ENCODE assay signal across 11 cellular contexts in the genomic region with DNA sequence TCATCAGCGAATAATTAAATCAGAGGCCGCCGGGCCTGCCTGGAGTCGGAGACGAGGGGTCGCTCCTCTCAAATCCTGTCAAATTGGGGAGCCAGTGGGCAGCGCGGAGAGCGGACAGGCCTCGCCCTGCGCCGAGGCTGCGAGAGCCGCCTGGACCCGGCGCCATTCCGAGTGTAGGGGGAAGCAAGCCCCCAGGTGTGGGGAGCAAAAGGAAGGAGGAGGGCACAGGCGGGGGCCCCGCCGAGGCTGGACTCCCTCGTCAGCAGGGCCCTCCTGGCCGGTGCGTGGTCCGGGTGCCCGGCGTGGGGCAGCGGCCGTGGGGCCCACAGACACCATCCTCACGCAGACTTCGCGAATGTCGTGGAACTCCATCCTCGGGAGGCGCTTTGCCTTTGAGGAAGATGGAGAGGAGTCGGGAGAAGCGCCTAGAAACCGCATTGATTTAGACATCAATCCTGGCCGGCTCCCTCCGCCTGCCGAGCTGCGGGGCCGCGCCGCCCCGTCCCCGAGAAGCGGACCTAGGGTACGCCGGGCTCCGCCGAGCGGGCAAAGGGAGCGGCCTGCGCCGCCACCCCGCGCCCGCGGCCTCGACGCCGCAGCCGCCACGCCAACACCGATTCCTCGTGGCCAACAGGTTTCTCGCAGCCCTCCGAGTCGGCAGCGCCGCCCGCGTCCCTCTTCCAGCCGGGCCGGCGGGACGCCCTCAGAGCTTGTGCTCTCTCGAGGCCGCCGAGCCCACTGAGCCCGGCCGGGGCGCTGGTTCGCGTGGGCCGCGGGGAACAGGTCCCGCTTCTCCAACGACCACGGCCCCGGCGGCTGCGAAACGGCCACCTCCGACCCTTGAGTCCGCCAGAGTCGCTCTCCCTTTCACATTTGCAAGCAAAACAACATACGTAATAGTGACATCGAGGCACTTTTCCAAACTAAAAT. TPM values are rescaled to one million over a fixed set of nuclear protein-coding genes. Genes with fewer than 3 reads are reported as not detected.
DNase-seq lines count a peak whose midpoint lies in the region; ATAC-seq and TF ChIP-seq lines count a peak whose summit lies in the region.
"Had no signal": no experiment of that assay in that cellular context is flagged by ENCODE, and none has a peak within 500 bp of the region (broad histone marks: within the 10 kb centered on the region; RNA-seq: fewer than 3 reads in every experiment).

No MANE protein-coding gene starts in this region.

- in situ Hi-C loops in mammary epithelial cell (cut with MboI; ENCODE audit: low sequenced_read_pairs in 2 of 2) = no loop called here

- TF ChIP-seq CTCF in breast epithelium (IDR thresholded peaks at IDR 0.05) (no peak), mammary epithelial cell (conservative IDR thresholded peaks at IDR 0.05 in 1 of 2, IDR thresholded peaks at IDR 0.05 in 1 of 2; ENCODE audit: extremely low read depth in 1 of 2, insufficient read depth in 1 of 2, low read depth in 1 of 2, low read length in 2 of 2) (no peak), colonic mucosa (IDR thresholded peaks at IDR 0.05) (no peak), thoracic aorta (IDR thresholded peaks at IDR 0.05) (no peak)

- no peak overlapping the region for H2AFZ ChIP-seq in mammary epithelial cell (ENCODE audit: low read depth, low read length)

- ATAC-seq in thoracic aorta (ENCODE audit: insufficient number of reproducible peaks, low FRiP score, low read depth) = no peak

- no peak overlapping the region for H3K4me2 ChIP-seq in mammary epithelial cell (ENCODE audit: insufficient read depth, low read depth, low read length)

- H3K36me3 ChIP-seq in breast epithelium = no peaks in the 10 kb centered on the region
- H3K36me3 ChIP-seq in mammary epithelial cell (ENCODE audit: insufficient read depth, low read length) = no peaks in the 10 kb centered on the region
- H3K36me3 ChIP-seq in colonic mucosa = no peaks in the 10 kb centered on the region
- no peaks in the 10 kb centered on the region for H3K36me3 ChIP-seq in mesodermal cell (ENCODE audit: control insufficient read depth, insufficient read depth, low read length)
- H3K36me3 ChIP-seq in thoracic aorta = no peaks in the 10 kb centered on the region

- dilution Hi-C loops in mammary epithelial cell (cut with HindIII; ENCODE audit: low sequenced_read_pairs) = no loop called here

- H3K4me1 ChIP-seq in breast epithelium = no peaks in the 10 kb centered on the region
- H3K4me1 ChIP-seq in mammary epithelial cell (ENCODE audit: insufficient read depth, low read length) = no peaks in the 10 kb centered on the region
- no peaks in the 10 kb centered on the region for H3K4me1 ChIP-seq in colonic mucosa
- peaks cover 7% of the 10 kb centered on the region for H3K4me1 ChIP-seq in mesodermal cell (ENCODE audit: control insufficient read depth, insufficient read depth, low read length, poor library complexity, severe bottlenecking)
- peaks cover 0 to 5% of the 10 kb centered on the region in 2 donors for H3K4me1 ChIP-seq in thoracic aorta (ENCODE audit: control insufficient read depth in 1 of 2, low read depth in 2 of 2)

- BruUV-seq in mammary epithelial cell (replicated peaks; lab: Mats Ljungman, UMichigan) = no TSS peak

- DNase-seq in breast epithelium (ENCODE audit: low spot score in 2 of 2) = no peak
- no peak for DNase-seq in mammary epithelial cell
- DNase-seq in colonic mucosa = no peak
- DNase-seq in thoracic aorta (ENCODE audit: low spot score) = no peak
- no peak for DNase-seq in stimulated activated CD4-positive, alpha-beta T cell treated with anti-CD3 and anti-CD28 coated beads, Interleukin-12 subunit alpha, Interleukin-12 subunit beta, amount 100 ng/mL, for 4 hours
- no peak for DNase-seq in NCI-H526 (lab: John Stamatoyannopoulos, UW)
- no peak for DNase-seq in HEK293T (ENCODE audit: extremely low spot score)
- DNase-seq: GF-D8, NCI-H1092 treated with DMSO at 0.1 percent for 48 hours, SW 1271 had no signal

- peak overlapping the region in 2 of 3 donors; percentile 25 to 44 for H3K4me3 ChIP-seq in breast epithelium
- H3K4me3 ChIP-seq in mammary epithelial cell (replicated peaks in 1 of 3; ENCODE audit: insufficient read depth in 1 of 3, low read depth in 2 of 3, low read length in 3 of 3) = no peak overlapping the region
- H3K4me3 ChIP-seq in colonic mucosa = peak overlapping the region; percentile 37
- H3K4me3 ChIP-seq in mesodermal cell (ENCODE audit: extremely low read depth, insufficient read depth, low read length, poor library complexity, severe bottlenecking) = peak overlapping the region; percentile 18
- H3K4me3 ChIP-seq in thoracic aorta = peak overlapping the region; percentile 58

- intact Hi-C loops in breast epithelium (cut with DNase I; ENCODE audit: low total_unique reads) = no loop called here
- intact Hi-C loops in mammary epithelial cell (cut with micrococcal nuclease) = no loop called here
- intact Hi-C loops in colonic mucosa (cut with DNase I) = no loop called here

- H3K27me3 ChIP-seq in breast epithelium = peaks cover 7 to 93% of the 10 kb centered on the region in 2 donors
- peaks cover 66% of the 10 kb centered on the region for H3K27me3 ChIP-seq in mammary epithelial cell (ENCODE audit: insufficient read depth, low read length)
- H3K27me3 ChIP-seq in colonic mucosa = peaks cover 81% of the 10 kb centered on the region
- peaks cover 58% of the 10 kb centered on the region for H3K27me3 ChIP-seq in thoracic aorta (replicated peaks; ENCODE audit: insufficient read depth)

- H3K79me2 ChIP-seq in mammary epithelial cell (ENCODE audit: insufficient read depth, low read length) = no peaks in the 10 kb centered on the region

- H3K27ac ChIP-seq in breast epithelium = no peak overlapping the region
- H3K27ac ChIP-seq in mammary epithelial cell (ENCODE audit: insufficient read depth, low read depth, low read length) = no peak overlapping the region
- H3K27ac ChIP-seq in colonic mucosa = no peak overlapping the region
- no peak overlapping the region for H3K27ac ChIP-seq in mesodermal cell (ENCODE audit: low read depth, low read length, severe bottlenecking)
- peak overlapping the region in 1 of 2 donors; percentile 8 for H3K27ac ChIP-seq in thoracic aorta

- 15% methylated on average over 25 of the region's 99 CpGs for WGBS in mammary epithelial cell (ENCODE audit: low coverage, missing lambda C conversion rate)
- WGBS in mesodermal cell (ENCODE audit: insufficient coverage in 2 of 2), 2 experiments = 3 to 4% methylated on average over 80 to 87 of the region's 99 CpGs

- H3K9ac ChIP-seq in mammary epithelial cell (ENCODE audit: insufficient read depth, low read length) (no peak overlapping the region), colonic mucosa (ENCODE audit: low read depth in 2 of 2, low read length in 2 of 2) (no peak overlapping the region)

- CTCF ChIA-PET in mammary epithelial cell (lab: Charles Lee; ENCODE audit: low non-redundant PET) = no interaction called here
- CTCF ChIA-PET in HEK293T (lab: Yijun Ruan, JAX) = no interaction called here

- H3K9me3 ChIP-seq in breast epithelium (peaks cover 9% of the 10 kb centered on the region in 2 donors), mammary epithelial cell (replicated peaks; ENCODE audit: insufficient read depth, low read length) (peaks cover 14% of the 10 kb centered on the region), colonic mucosa (no peaks in the 10 kb centered on the region), mesodermal cell (ENCODE audit: control insufficient read depth, low read length) (no peaks in the 10 kb centered on the region), thoracic aorta (peaks cover 4% of the 10 kb centered on the region)

- POLR2A ChIA-PET in HEK293T (lab: Yijun Ruan, JAX) = no interaction called here

- no peaks in the 10 kb centered on the region for H4K20me1 ChIP-seq in mammary epithelial cell (ENCODE audit: insufficient read depth, low read length)

- TF ChIP-seq POLR2A in breast epithelium (IDR thresholded peaks at IDR 0.05) = no peak

TF ChIP-seq in HEK293T, 16 proteins besides CTCF, POLR2A, EP300 and RAD21:
- no peak for TF ChIP-seq BHLHE40 (IDR thresholded peaks at IDR 0.05; ENCODE audit: borderline replicate concordance)
- TF ChIP-seq ELF4 (IDR thresholded peaks at IDR 0.05) = no peak
- TF ChIP-seq LEF1 (IDR thresholded peaks at IDR 0.05; ENCODE audit: borderline replicate concordance) = no peak
- TF ChIP-seq CTBP1 (IDR thresholded peaks at IDR 0.05; ENCODE audit: borderline replicate concordance) = no peak
- no peak for TF ChIP-seq TARDBP (IDR thresholded peaks at IDR 0.05)
- TF ChIP-seq SUZ12 (IDR thresholded peaks at IDR 0.05) = no peak
- TF ChIP-seq L3MBTL2 (conservative IDR thresholded peaks at IDR 0.05) = no peak
- TF ChIP-seq, protein P1, sequence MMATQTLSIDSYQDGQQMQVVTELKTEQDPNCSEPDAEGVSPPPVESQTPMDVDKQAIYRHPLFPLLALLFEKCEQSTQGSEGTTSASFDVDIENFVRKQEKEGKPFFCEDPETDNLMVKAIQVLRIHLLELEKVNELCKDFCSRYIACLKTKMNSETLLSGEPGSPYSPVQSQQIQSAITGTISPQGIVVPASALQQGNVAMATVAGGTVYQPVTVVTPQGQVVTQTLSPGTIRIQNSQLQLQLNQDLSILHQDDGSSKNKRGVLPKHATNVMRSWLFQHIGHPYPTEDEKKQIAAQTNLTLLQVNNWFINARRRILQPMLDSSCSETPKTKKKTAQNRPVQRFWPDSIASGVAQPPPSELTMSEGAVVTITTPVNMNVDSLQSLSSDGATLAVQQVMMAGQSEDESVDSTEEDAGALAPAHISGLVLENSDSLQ (IDR thresholded peaks at IDR 0.05) = no peak
- no peak for TF ChIP-seq SP1 (IDR thresholded peaks at IDR 0.05)
- no peak for TF ChIP-seq FOXA1 (IDR thresholded peaks at IDR 0.05)
- no peak for TF ChIP-seq FOXM1 (IDR thresholded peaks at IDR 0.05; ENCODE audit: borderline replicate concordance)
- TF ChIP-seq FOXK2 (IDR thresholded peaks at IDR 0.05) = no peak

RNA-seq across cellular contexts. Expression of a gene that starts 6.7 kb away (rescaled TPM):
- under 1 TPM in 1 of 3 donors, not detected in 2; under 0.01 TPM for total RNA-seq in breast epithelium
- total RNA-seq in mammary epithelial cell = under 1 TPM; under 0.01 to 0.31 TPM
- polyA plus RNA-seq in mammary epithelial cell = 0.01 TPM
- polyA minus RNA-seq in mammary epithelial cell = 0.57 TPM
- under 1 TPM; 0.05 to 0.49 TPM for total RNA-seq in colonic mucosa
- polyA plus RNA-seq in mesodermal cell (2013, experiment 1 of 2) = 0.52 TPM
- polyA plus RNA-seq in mesodermal cell (2013, experiment 2 of 2) = 0.20 TPM
- not detected for total RNA-seq in thoracic aorta

Comparison
In these comparisons a context has a peak if more than half of its experiments do, and no peak if none do; other contexts are left out.
1. H3K4me3 ChIP-seq: peak in breast epithelium (2 of 3), colonic mucosa (single experiment), mesodermal cell (single experiment) and thoracic aorta (single experiment); none in mammary epithelial cell (0 of 3).